In the genomic region with DNA sequence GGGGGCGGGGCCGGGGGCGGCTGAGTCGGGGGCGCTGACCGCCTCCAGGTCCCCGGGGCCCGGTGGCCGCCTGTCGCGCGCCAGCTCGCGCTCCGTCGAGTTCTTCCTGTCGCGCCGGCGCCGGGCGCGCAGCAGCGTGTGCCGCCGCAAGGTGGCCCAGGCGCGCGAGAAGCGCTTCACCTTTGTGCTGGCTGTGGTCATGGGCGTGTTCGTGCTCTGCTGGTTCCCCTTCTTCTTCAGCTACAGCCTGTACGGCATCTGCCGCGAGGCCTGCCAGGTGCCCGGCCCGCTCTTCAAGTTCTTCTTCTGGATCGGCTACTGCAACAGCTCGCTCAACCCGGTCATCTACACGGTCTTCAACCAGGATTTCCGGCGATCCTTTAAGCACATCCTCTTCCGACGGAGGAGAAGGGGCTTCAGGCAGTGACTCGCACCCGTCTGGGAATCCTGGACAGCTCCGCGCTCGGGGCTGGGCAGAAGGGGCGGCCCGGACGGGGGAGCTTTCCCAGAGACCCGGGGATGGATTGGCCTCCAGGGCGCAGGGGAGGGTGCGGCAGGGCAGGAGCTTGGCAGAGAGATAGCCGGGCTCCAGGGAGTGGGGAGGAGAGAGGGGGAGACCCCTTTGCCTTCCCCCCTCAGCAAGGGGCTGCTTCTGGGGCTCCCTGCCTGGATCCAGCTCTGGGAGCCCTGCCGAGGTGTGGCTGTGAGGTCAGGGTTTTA, we compare ENCODE assay signal across 8 cellular contexts. TPM values are rescaled to one million over a fixed set of nuclear protein-coding genes. Genes with fewer than 3 reads are reported as not detected.
DNase-seq lines count a peak whose midpoint lies in the region; ATAC-seq lines count a peak whose summit lies in the region.

No MANE protein-coding gene starts in this region.

- POLR2A ChIA-PET in activated CD4-positive, alpha-beta T cell treated with anti-CD3 and anti-CD28 coated beads for 36 hours (lab: Charles Lee) = no interaction called here
- POLR2A ChIA-PET in T-cell (lab: Charles Lee) = no interaction called here

- CTCF ChIA-PET in activated CD4-positive, alpha-beta T cell treated with anti-CD3 and anti-CD28 coated beads for 36 hours (lab: Charles Lee) = interaction anchor here (0.7 to 1.0 kb wide), 2 partner anchors 17 to 67 kb away, joined by 3 to 4 read pairs; no protein-coding TSS in a partner anchor
- CTCF ChIA-PET in T-cell (lab: Charles Lee) = no interaction called here

- peaks cover 8% of the 10 kb centered on the region for H3K4me1 Mint-ChIP-seq in activated CD4-positive, alpha-beta T cell treated with anti-CD3 and anti-CD28 coated beads for 36 hours
- peaks cover 0 to 8% (median 7%) of the 10 kb centered on the region in 3 donors for H3K4me1 Mint-ChIP-seq in T-cell

- H3K36me3 Mint-ChIP-seq in activated CD4-positive, alpha-beta T cell treated with anti-CD3 and anti-CD28 coated beads for 36 hours (ENCODE audit: low read depth) = peaks cover 2% of the 10 kb centered on the region
- H3K36me3 Mint-ChIP-seq in T-cell = no peaks in the 10 kb centered on the region

- peak; percentile 48 for DNase-seq in activated CD4-positive, alpha-beta T cell treated with anti-CD3 and anti-CD28 coated beads for 36 hours
- DNase-seq in activated CD4-positive, alpha-beta T cell treated with anti-CD3 and anti-CD28 coated beads for 1 hour = no peak
- DNase-seq in T-cell (no peak), germinal center (ENCODE audit: low spot score) (peak; percentile 36), NCI-H2171 (lab: John Stamatoyannopoulos, UW) (no peak), SIG-M5 (lab: John Stamatoyannopoulos, UW) (no peak)
- peak; percentile 28 for DNase-seq in stimulated activated CD8-positive, alpha-beta memory T cell treated with anti-CD3 and anti-CD28 coated beads, Interleukin-4, amount 100 ng/mL, for 48 hours

- H3K27me3 Mint-ChIP-seq in activated CD4-positive, alpha-beta T cell treated with anti-CD3 and anti-CD28 coated beads for 36 hours = peaks cover 26% of the 10 kb centered on the region
- H3K27me3 Mint-ChIP-seq in T-cell = peaks cover 15 to 47% of the 10 kb centered on the region in 2 donors

- H3K4me3 Mint-ChIP-seq in activated CD4-positive, alpha-beta T cell treated with anti-CD3 and anti-CD28 coated beads for 36 hours = peak overlapping the region; percentile 49
- H3K4me3 Mint-ChIP-seq in T-cell = peak overlapping the region; percentile 21 to 56 (median 37)

- no peaks in the 10 kb centered on the region for H3K9me3 Mint-ChIP-seq in activated CD4-positive, alpha-beta T cell treated with anti-CD3 and anti-CD28 coated beads for 36 hours (ENCODE audit: low read depth)
- no peaks in the 10 kb centered on the region for H3K9me3 Mint-ChIP-seq in T-cell

- no peak for ATAC-seq in activated CD4-positive, alpha-beta T cell treated with anti-CD3 and anti-CD28 coated beads for 36 hours
- ATAC-seq in T-cell (replicated peaks in 1 of 4) (no peak), GM19035 (IDR thresholded peaks at IDR 0.05; ENCODE audit: unreplicated experiment) (no peak)

- no peak overlapping the region for H3K27ac Mint-ChIP-seq in activated CD4-positive, alpha-beta T cell treated with anti-CD3 and anti-CD28 coated beads for 36 hours
- H3K27ac Mint-ChIP-seq in T-cell = peak overlapping the region in 1 of 2 donors; percentile 49

- intact Hi-C loops in activated CD4-positive, alpha-beta T cell treated with anti-CD3 and anti-CD28 coated beads for 36 hours (cut with DNase I, micrococcal nuclease) = loop anchor here (1.0 to 5.0 kb wide), 3 partner anchors 113 to 1090 kb away; a partner anchor contains a TSS

RNA-seq across cellular contexts. Expression of a gene that starts 1.5 kb away (rescaled TPM):
- total RNA-seq in activated CD4-positive, alpha-beta T cell treated with anti-CD3 and anti-CD28 coated beads for 36 hours = not detected
- total RNA-seq in T-cell = under 1 TPM in 2 of 5 donors, not detected in 3; 0.16 to 0.18 TPM

Comparison
In these comparisons a context has a peak if more than half of its experiments do, and no peak if none do; other contexts are left out.
1. DNase-seq: peak in activated CD4-positive, alpha-beta T cell treated with anti-CD3 and anti-CD28 coated beads for 36 hours (single experiment), germinal center (single experiment) and stimulated activated CD8-positive, alpha-beta memory T cell treated with anti-CD3 and anti-CD28 coated beads, Interleukin-4, amount 100 ng/mL, for 48 hours (single experiment); none in activated CD4-positive, alpha-beta T cell treated with anti-CD3 and anti-CD28 coated beads for 1 hour (single experiment), T-cell (0 of 34), NCI-H2171 (single experiment) and SIG-M5 (single experiment).